19 cellular contexts compared by ENCODE assay signal in genomic region chr6:156694679-156695078, GRCh38.
DNase-seq lines count a peak whose midpoint lies in the region; ATAC-seq, FAIRE-seq and TF ChIP-seq lines count a peak whose summit lies in the region.
"Had no signal": no experiment of that assay in that cellular context is flagged by ENCODE, and none has a peak within 500 bp of the region (broad histone marks: within the 10 kb centered on the region; RNA-seq: fewer than 3 reads in every experiment).

No MANE protein-coding gene starts in this region.

- H3K27me3 ChIP-seq in stomach, result no peaks in the 10 kb centered on the region
- H3K27me3 ChIP-seq: MG63 had no signal

- H3K9me3 Mint-ChIP-seq in memory B cell (no peaks in the 10 kb centered on the region), MCF 10A (ENCODE audit: unreplicated experiment) (no peaks in the 10 kb centered on the region)
- H3K9me3 Mint-ChIP-seq: CD4-positive, alpha-beta T cell had no signal

- peak overlapping the region; percentile 35 for H3K27ac Mint-ChIP-seq in memory B cell
- H3K27ac Mint-ChIP-seq in MCF 10A (ENCODE audit: low read depth, unreplicated experiment), result no peak overlapping the region
- H3K27ac Mint-ChIP-seq: CD4-positive, alpha-beta T cell had no signal

- no peak for TF ChIP-seq CTCF in GM12865 (IDR thresholded peaks at IDR 0.05; ENCODE audit: insufficient read depth, low read depth, low read length, missing control alignments)
- TF ChIP-seq CTCF in MCF 10A (IDR thresholded peaks at IDR 0.05; ENCODE audit: unreplicated experiment), result no peak
- no peak for TF ChIP-seq CTCF in stomach (IDR thresholded peaks at IDR 0.05)

- peak; percentile 87 for FAIRE-seq in GM12892 (lab: Jason Lieb, UNC)
- FAIRE-seq: H1 had no signal

- H3K27me3 Mint-ChIP-seq in memory B cell (no peaks in the 10 kb centered on the region), MCF 10A (ENCODE audit: insufficient read depth, unreplicated experiment) (no peaks in the 10 kb centered on the region)
- H3K27me3 Mint-ChIP-seq: CD4-positive, alpha-beta T cell had no signal

- H3K4me3 ChIP-seq in GM12865 (ENCODE audit: low read depth, low read length) (no peak overlapping the region), stomach (no peak overlapping the region)
- H3K4me3 ChIP-seq: MG63 had no signal

- H3K27ac ChIP-seq in stomach, result no peak overlapping the region

- H3K4me1 ChIP-seq in stomach, result no peaks in the 10 kb centered on the region

- no peaks in the 10 kb centered on the region for H3K9me3 ChIP-seq in stomach
- H3K9me3 ChIP-seq: MG63 had no signal

- no TSS peak for BruUV-seq in MCF 10A (replicated peaks; lab: Mats Ljungman, UMichigan)

- H3K4me1 Mint-ChIP-seq in memory B cell, result peaks cover 59% of the 10 kb centered on the region
- peaks cover 11% of the 10 kb centered on the region for H3K4me1 Mint-ChIP-seq in MCF 10A (ENCODE audit: insufficient read depth, unreplicated experiment)

- TF ChIP-seq POLR2A in GM12892 (IDR thresholded peaks at IDR 0.05; ENCODE audit: low read depth, low read length) (no peak), stomach (IDR thresholded peaks at IDR 0.05) (no peak)

- no peaks in the 10 kb centered on the region for H3K36me3 Mint-ChIP-seq in memory B cell
- no peaks in the 10 kb centered on the region for H3K36me3 Mint-ChIP-seq in MCF 10A (ENCODE audit: insufficient read depth, unreplicated experiment)

- H3K4me3 Mint-ChIP-seq in memory B cell (no peak overlapping the region), MCF 10A (ENCODE audit: unreplicated experiment) (no peak overlapping the region)
- H3K4me3 Mint-ChIP-seq: CD4-positive, alpha-beta T cell had no signal

- POLR2A ChIA-PET in MCF 10A (lab: Yijun Ruan, JAX), result no interaction called here

- intact Hi-C loops in MCF 10A (cut with micrococcal nuclease) (no loop called here), stomach (cut with DNase I; ENCODE audit: low total_unique reads) (loop anchor here (5.0 to 10.0 kb wide), 2 partner anchors 78 to 130 kb away; no protein-coding TSS in a partner anchor)

- ATAC-seq in HG02938 (IDR thresholded peaks at IDR 0.05; ENCODE audit: unreplicated experiment) (peak; percentile 13), memory B cell (ENCODE audit: low read depth) (no peak)
- ATAC-seq: HCT116, Right ventricle myocardium inferior had no signal

- DNase-seq in GM12865 (ENCODE audit: low read depth), result peak; percentile 51
- DNase-seq in GM12892 (ENCODE audit: insufficient read length), result no peak
- no peak for DNase-seq in memory B cell (ENCODE audit: low spot score in 2 of 2)
- no peak for DNase-seq in SKM-1 treated with dmso at 0.1 percent for 144 hours (lab: John Stamatoyannopoulos, UW; ENCODE audit: unreplicated experiment)
- no peak for DNase-seq in MCF 10A (ENCODE audit: unreplicated experiment)
- no peak for DNase-seq in stomach
- DNase-seq: CD4-positive, alpha-beta T cell; COR-L47; DND-41; Karpas-422; MG63; NCI-H1417; NCI-H1694 treated with DMSO at 0.1 percent for 48 hours; NCI-H446; NCI-H526 had no signal

- H3K36me3 ChIP-seq in stomach, result no peaks in the 10 kb centered on the region
- H3K36me3 ChIP-seq: MG63 had no signal

- 88 to 97% (median 94%) methylated on average over 2 of the region's 2 CpGs for WGBS in stomach, 5 donors

- no peak for TF ChIP-seq EP300 in stomach (IDR thresholded peaks at IDR 0.05)

- CTCF ChIA-PET in MCF 10A (lab: Yijun Ruan, JAX), result no interaction called here
